ENCODE assay signal across 1 cellular context in genomic region chr6:157211603-157212455, GRCh38.
TF ChIP-seq lines count a peak whose summit lies in the region.

No MANE protein-coding gene starts in this region.

TF ChIP-seq in H1, 55 proteins besides CTCF, POLR2A, EP300 and RAD21:
- TF ChIP-seq NRF1 (IDR thresholded peaks at IDR 0.05; ENCODE audit: low read depth, low read length): no peak
- no peak for TF ChIP-seq RBBP5 (IDR thresholded peaks at IDR 0.05; ENCODE audit: borderline replicate concordance, low read depth, low read length)
- TF ChIP-seq ATF3 (IDR thresholded peaks at IDR 0.05; ENCODE audit: insufficient read depth, low read depth, low read length): no peak
- no peak for TF ChIP-seq HDAC2 (IDR thresholded peaks at IDR 0.05; ENCODE audit: borderline replicate concordance in 1 of 2, low read depth in 2 of 2, low read length in 2 of 2)
- TF ChIP-seq RXRA (IDR thresholded peaks at IDR 0.05; ENCODE audit: insufficient read depth, low read depth, low read length): no peak
- TF ChIP-seq POLR2AphosphoS5 (IDR thresholded peaks at IDR 0.05; ENCODE audit: low read depth, low read length): no peak
- no peak for TF ChIP-seq JUN (IDR thresholded peaks at IDR 0.05; ENCODE audit: low read depth, low read length)
- TF ChIP-seq, protein P1, sequence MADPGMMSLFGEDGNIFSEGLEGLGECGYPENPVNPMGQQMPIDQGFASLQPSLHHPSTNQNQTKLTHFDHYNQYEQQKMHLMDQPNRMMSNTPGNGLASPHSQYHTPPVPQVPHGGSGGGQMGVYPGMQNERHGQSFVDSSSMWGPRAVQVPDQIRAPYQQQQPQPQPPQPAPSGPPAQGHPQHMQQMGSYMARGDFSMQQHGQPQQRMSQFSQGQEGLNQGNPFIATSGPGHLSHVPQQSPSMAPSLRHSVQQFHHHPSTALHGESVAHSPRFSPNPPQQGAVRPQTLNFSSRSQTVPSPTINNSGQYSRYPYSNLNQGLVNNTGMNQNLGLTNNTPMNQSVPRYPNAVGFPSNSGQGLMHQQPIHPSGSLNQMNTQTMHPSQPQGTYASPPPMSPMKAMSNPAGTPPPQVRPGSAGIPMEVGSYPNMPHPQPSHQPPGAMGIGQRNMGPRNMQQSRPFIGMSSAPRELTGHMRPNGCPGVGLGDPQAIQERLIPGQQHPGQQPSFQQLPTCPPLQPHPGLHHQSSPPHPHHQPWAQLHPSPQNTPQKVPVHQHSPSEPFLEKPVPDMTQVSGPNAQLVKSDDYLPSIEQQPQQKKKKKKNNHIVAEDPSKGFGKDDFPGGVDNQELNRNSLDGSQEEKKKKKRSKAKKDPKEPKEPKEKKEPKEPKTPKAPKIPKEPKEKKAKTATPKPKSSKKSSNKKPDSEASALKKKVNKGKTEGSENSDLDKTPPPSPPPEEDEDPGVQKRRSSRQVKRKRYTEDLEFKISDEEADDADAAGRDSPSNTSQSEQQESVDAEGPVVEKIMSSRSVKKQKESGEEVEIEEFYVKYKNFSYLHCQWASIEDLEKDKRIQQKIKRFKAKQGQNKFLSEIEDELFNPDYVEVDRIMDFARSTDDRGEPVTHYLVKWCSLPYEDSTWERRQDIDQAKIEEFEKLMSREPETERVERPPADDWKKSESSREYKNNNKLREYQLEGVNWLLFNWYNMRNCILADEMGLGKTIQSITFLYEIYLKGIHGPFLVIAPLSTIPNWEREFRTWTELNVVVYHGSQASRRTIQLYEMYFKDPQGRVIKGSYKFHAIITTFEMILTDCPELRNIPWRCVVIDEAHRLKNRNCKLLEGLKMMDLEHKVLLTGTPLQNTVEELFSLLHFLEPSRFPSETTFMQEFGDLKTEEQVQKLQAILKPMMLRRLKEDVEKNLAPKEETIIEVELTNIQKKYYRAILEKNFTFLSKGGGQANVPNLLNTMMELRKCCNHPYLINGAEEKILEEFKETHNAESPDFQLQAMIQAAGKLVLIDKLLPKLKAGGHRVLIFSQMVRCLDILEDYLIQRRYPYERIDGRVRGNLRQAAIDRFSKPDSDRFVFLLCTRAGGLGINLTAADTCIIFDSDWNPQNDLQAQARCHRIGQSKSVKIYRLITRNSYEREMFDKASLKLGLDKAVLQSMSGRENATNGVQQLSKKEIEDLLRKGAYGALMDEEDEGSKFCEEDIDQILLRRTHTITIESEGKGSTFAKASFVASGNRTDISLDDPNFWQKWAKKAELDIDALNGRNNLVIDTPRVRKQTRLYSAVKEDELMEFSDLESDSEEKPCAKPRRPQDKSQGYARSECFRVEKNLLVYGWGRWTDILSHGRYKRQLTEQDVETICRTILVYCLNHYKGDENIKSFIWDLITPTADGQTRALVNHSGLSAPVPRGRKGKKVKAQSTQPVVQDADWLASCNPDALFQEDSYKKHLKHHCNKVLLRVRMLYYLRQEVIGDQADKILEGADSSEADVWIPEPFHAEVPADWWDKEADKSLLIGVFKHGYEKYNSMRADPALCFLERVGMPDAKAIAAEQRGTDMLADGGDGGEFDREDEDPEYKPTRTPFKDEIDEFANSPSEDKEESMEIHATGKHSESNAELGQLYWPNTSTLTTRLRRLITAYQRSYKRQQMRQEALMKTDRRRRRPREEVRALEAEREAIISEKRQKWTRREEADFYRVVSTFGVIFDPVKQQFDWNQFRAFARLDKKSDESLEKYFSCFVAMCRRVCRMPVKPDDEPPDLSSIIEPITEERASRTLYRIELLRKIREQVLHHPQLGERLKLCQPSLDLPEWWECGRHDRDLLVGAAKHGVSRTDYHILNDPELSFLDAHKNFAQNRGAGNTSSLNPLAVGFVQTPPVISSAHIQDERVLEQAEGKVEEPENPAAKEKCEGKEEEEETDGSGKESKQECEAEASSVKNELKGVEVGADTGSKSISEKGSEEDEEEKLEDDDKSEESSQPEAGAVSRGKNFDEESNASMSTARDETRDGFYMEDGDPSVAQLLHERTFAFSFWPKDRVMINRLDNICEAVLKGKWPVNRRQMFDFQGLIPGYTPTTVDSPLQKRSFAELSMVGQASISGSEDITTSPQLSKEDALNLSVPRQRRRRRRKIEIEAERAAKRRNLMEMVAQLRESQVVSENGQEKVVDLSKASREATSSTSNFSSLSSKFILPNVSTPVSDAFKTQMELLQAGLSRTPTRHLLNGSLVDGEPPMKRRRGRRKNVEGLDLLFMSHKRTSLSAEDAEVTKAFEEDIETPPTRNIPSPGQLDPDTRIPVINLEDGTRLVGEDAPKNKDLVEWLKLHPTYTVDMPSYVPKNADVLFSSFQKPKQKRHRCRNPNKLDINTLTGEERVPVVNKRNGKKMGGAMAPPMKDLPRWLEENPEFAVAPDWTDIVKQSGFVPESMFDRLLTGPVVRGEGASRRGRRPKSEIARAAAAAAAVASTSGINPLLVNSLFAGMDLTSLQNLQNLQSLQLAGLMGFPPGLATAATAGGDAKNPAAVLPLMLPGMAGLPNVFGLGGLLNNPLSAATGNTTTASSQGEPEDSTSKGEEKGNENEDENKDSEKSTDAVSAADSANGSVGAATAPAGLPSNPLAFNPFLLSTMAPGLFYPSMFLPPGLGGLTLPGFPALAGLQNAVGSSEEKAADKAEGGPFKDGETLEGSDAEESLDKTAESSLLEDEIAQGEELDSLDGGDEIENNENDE (IDR thresholded peaks at IDR 0.05; ENCODE audit: insufficient replicate concordance, low read length): no peak
- TF ChIP-seq EGR1 (IDR thresholded peaks at IDR 0.05; ENCODE audit: borderline replicate concordance, low read depth, low read length): no peak
- no peak for TF ChIP-seq SRF (IDR thresholded peaks at IDR 0.05; ENCODE audit: low read depth, low read length)
- TF ChIP-seq KDM5A (IDR thresholded peaks at IDR 0.05; ENCODE audit: low read length): no peak
- TF ChIP-seq TBP (IDR thresholded peaks at IDR 0.05; ENCODE audit: low read depth, low read length): no peak
- TF ChIP-seq SP4 (IDR thresholded peaks at IDR 0.05; ENCODE audit: low read length): no peak
- TF ChIP-seq RFX5 (IDR thresholded peaks at IDR 0.05; ENCODE audit: borderline replicate concordance, low read depth, low read length): no peak
- TF ChIP-seq SAP30 (IDR thresholded peaks at IDR 0.05; ENCODE audit: insufficient read depth, insufficient replicate concordance, low read length): no peak
- TF ChIP-seq, protein P2, sequence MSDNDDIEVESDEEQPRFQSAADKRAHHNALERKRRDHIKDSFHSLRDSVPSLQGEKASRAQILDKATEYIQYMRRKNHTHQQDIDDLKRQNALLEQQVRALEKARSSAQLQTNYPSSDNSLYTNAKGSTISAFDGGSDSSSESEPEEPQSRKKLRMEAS (IDR thresholded peaks at IDR 0.05): no peak
- no peak for TF ChIP-seq CBX5 (IDR thresholded peaks at IDR 0.05; ENCODE audit: low read depth, low read length)
- no peak for TF ChIP-seq CBX8 (IDR thresholded peaks at IDR 0.05; ENCODE audit: borderline replicate concordance, low read depth, low read length)
